2 cellular contexts compared by ENCODE assay signal in genomic region chr2:231193216-231193615, GRCh38.
TF ChIP-seq lines count a peak whose summit lies in the region.

No MANE protein-coding gene starts in this region.

TF ChIP-seq in SK-N-SH, 30 proteins besides CTCF, POLR2A, EP300 and RAD21 (continued from another document):
- TF ChIP-seq NRF1 (IDR thresholded peaks at IDR 0.05; ENCODE audit: low read depth, low read length) (no peak), FOXJ3 (CRISPR knock-in tag; IDR thresholded peaks at IDR 0.05) (no peak)

TF ChIP-seq in SK-N-SH treated with all-trans-retinoic acid at 6 μM for 48 hours, 23 proteins besides CTCF, POLR2A, EP300 and RAD21 (continued from another document):
- TF ChIP-seq CREB5 (CRISPR knock-in tag; IDR thresholded peaks at IDR 0.05; ENCODE audit: low read depth) = no peak
